In genomic region chr6:81480139-81480538, GRCh38 we compare ENCODE assay signal across 1 cellular context.
A peak's percentile ranks its signal among the peaks of the same experiment; 100 is the strongest.
TF ChIP-seq lines count a peak whose summit lies in the region.

No MANE protein-coding gene starts in this region.

TF ChIP-seq in HCT116, 20 proteins besides CTCF, POLR2A, EP300 and RAD21 (continued from another document):
- no peak for TF ChIP-seq REST (IDR thresholded peaks at IDR 0.05; ENCODE audit: low read depth)
- TF ChIP-seq FOSL1 (IDR thresholded peaks at IDR 0.05; ENCODE audit: low read depth), result no peak
- no peak for TF ChIP-seq SRF (IDR thresholded peaks at IDR 0.05; ENCODE audit: low read depth)
- no peak for TF ChIP-seq EGR1 (IDR thresholded peaks at IDR 0.05; ENCODE audit: low read depth)
- TF ChIP-seq EZH2 (IDR thresholded peaks at IDR 0.05), result no peak
- no peak for TF ChIP-seq SIN3A (IDR thresholded peaks at IDR 0.05; ENCODE audit: low read depth)
- no peak for TF ChIP-seq POLR2AphosphoS5 (IDR thresholded peaks at IDR 0.05; ENCODE audit: low read depth, low read length)
- no peak for TF ChIP-seq ZBTB33 (IDR thresholded peaks at IDR 0.05; ENCODE audit: extremely low read depth, insufficient replicate concordance, low read length)
- TF ChIP-seq ELF1 (IDR thresholded peaks at IDR 0.05; ENCODE audit: borderline replicate concordance, low read depth), result no peak
- TF ChIP-seq JUND (IDR thresholded peaks at IDR 0.05), result 0 out of 2 replicates have a peak, but pooled peaks have one; percentile 16
- no peak for TF ChIP-seq CEBPB (IDR thresholded peaks at IDR 0.05; ENCODE audit: low read depth)
- no peak for TF ChIP-seq MAX (IDR thresholded peaks at IDR 0.05)
